19 cellular contexts compared by ENCODE assay signal in the genomic region with DNA sequence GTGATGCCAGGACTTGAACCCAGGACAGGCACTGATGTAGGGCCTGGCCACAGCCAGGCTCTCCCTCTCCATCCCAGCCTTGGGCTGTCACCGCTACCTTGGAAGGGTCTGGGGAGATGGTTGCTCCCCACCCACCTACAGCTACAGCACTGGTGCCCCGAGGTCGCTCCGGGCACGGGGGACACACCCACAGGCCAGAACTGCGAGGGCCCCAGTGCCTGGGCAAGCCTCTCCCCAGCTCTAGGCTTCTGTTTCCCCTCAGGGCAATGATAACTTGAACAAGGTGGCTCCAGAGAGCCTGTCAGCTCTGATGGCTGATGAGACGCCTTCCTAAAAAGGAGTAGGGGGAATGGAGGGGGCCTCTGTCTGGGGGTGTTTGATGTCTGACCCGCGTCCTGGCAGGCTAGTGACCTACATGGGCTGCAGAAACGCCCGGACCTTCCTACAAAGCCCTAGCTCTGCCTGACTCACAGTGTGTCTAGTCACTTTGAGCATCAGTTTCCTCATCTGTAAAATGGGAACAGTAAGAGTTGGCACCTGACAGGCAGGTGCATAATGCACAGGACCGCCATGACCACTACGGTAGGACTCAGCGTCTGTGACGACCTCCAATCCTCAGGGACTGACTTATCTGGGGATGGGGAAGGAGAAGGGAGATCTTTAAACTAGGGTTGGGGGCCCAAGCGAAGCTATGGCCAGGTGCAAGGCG.
DNase-seq lines count a peak whose midpoint lies in the region; ATAC-seq and TF ChIP-seq lines count a peak whose summit lies in the region.
"Had no signal": no experiment of that assay in that cellular context is flagged by ENCODE, and none has a peak within 500 bp of the region (broad histone marks: within the 10 kb centered on the region; RNA-seq: fewer than 3 reads in every experiment).

No MANE protein-coding gene starts in this region.

- H3K4me3 Mint-ChIP-seq in chondrocyte (ENCODE audit: unreplicated experiment) (no peak overlapping the region), neural crest cell (no peak overlapping the region)
- H3K4me3 Mint-ChIP-seq: activated naive CD4-positive, alpha-beta T cell treated with anti-CD3 and anti-CD28 coated beads, Interleukin-2, amount 50 U/mL, for 24 hours; naive thymus-derived CD8-positive, alpha-beta T cell had no signal

- H3K36me3 Mint-ChIP-seq in chondrocyte (ENCODE audit: low read depth) = peaks cover 37% of the 10 kb centered on the region
- H3K36me3 Mint-ChIP-seq in neural crest cell (ENCODE audit: low read depth) = peaks cover 35% of the 10 kb centered on the region

- H3K4me1 Mint-ChIP-seq in chondrocyte (ENCODE audit: low read depth) = peaks cover 66% of the 10 kb centered on the region
- peaks cover 33% of the 10 kb centered on the region for H3K4me1 Mint-ChIP-seq in neural crest cell
- H3K4me1 Mint-ChIP-seq: activated naive CD4-positive, alpha-beta T cell treated with anti-CD3 and anti-CD28 coated beads, Interleukin-2, amount 50 U/mL, for 24 hours had no signal

- no peak overlapping the region for H3K4me3 ChIP-seq in tibial artery

- peak overlapping the region; percentile 24 to 66 for H3K27ac ChIP-seq in tibial artery

- H3K36me3 ChIP-seq in tibial artery = peaks cover 37 to 84% (median 53%) of the 10 kb centered on the region in 3 donors

- no peaks in the 10 kb centered on the region for H3K27me3 Mint-ChIP-seq in chondrocyte (ENCODE audit: low read depth)
- no peaks in the 10 kb centered on the region for H3K27me3 Mint-ChIP-seq in neural crest cell (ENCODE audit: low read depth)
- H3K27me3 Mint-ChIP-seq: activated naive CD4-positive, alpha-beta T cell treated with anti-CD3 and anti-CD28 coated beads, Interleukin-2, amount 50 U/mL, for 24 hours; naive thymus-derived CD8-positive, alpha-beta T cell had no signal

- peaks cover 0 to 30% (median 8%) of the 10 kb centered on the region in 4 donors for H3K4me1 ChIP-seq in tibial artery

- intact Hi-C loops in Right ventricle myocardium inferior (cut with DNase I) = loop anchor here (2.0 kb wide), 1 partner anchor 41 kb away; a partner anchor contains a TSS
- intact Hi-C loops in cardiac septum (cut with DNase I) = no loop called here
- intact Hi-C loops in tibial artery (cut with DNase I; ENCODE audit: low total_unique reads) = no loop called here

- no peaks in the 10 kb centered on the region for H3K27me3 ChIP-seq in tibial artery

- H3K9me3 Mint-ChIP-seq in chondrocyte (ENCODE audit: low read depth) (peaks cover 4% of the 10 kb centered on the region), neural crest cell (peaks cover 9% of the 10 kb centered on the region)
- H3K9me3 Mint-ChIP-seq: activated naive CD4-positive, alpha-beta T cell treated with anti-CD3 and anti-CD28 coated beads, Interleukin-2, amount 50 U/mL, for 24 hours had no signal

- TF ChIP-seq CTCF in chondrocyte (IDR thresholded peaks at IDR 0.05) = no peak
- no peak for TF ChIP-seq CTCF in neural crest cell (conservative IDR thresholded peaks at IDR 0.05)
- no peak for TF ChIP-seq CTCF in tibial artery (IDR thresholded peaks at IDR 0.05)

- ATAC-seq in Right ventricle myocardium inferior = no peak
- ATAC-seq: HCT116; naive thymus-derived CD8-positive, alpha-beta T cell had no signal

- H3K9me3 ChIP-seq in tibial artery = peaks cover 0 to 6% (median 4%) of the 10 kb centered on the region in 3 donors

- H3K27ac Mint-ChIP-seq in chondrocyte (ENCODE audit: unreplicated experiment) (peak overlapping the region; percentile 57), neural crest cell (ENCODE audit: unreplicated experiment) (peak overlapping the region; percentile 57)
- H3K27ac Mint-ChIP-seq: activated naive CD4-positive, alpha-beta T cell treated with anti-CD3 and anti-CD28 coated beads, Interleukin-2, amount 50 U/mL, for 24 hours had no signal

- DNase-seq in Right ventricle myocardium inferior (ENCODE audit: missing footprints) (peak; percentile 52), cardiac septum (ENCODE audit: low spot score) (no peak), chondrocyte (ENCODE audit: low spot score) (no peak), neural crest cell (ENCODE audit: low read depth, low spot score) (no peak), tibial artery (no peak), NCI-H2227 (lab: John Stamatoyannopoulos, UW; ENCODE audit: unreplicated experiment) (no peak), activated gamma-delta T cell treated with Interleukin-2 at 50 U/mL for 16 hours (no peak)
- DNase-seq in activated CD4-positive, alpha-beta T cell treated with anti-CD3 and anti-CD28 coated beads for 48 hours = no peak
- DNase-seq: 8988T; activated CD4-positive, alpha-beta T cell treated with anti-CD3 and anti-CD28 coated beads for 1 hour; activated T-cell treated with anti-CD3 and anti-CD28 coated beads, Interleukin-2, amount 50 U/mL, for 48 hours; DMS53; effector memory CD4-positive, alpha-beta T cell; GDM1; naive thymus-derived CD8-positive, alpha-beta T cell; NCI-H2171; posterior cingulate gyrus had no signal
